ENCODE assay signal across 12 cellular contexts in the genomic region with DNA sequence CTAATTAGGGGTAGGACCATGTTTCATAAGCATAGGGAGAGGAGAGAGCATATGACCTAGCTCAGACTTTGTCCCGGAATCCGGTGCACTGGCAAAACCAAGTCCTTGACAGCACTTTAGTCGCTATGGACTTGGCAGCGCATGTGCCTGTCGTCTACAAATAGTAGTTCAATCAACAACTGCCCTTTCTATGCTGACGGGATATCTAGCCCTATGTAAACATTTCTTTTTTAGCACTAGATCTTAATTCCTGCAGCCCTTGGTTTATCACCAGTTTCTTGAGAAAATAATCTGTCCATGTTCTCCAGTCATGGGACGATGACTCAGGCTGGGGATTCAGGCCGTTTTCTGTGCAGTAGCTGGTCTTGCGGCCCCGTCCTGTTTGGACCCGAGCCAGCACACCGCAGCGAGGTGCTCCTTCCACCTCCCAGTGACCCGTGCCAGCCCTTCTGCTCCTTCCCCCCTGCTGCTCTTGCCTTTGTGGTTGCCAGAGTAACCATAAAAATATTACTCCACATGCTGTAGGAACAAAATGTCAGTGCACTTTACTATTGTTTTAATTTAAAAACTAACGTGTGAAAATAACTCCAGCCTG. TPM values are rescaled to one million over a fixed set of nuclear protein-coding genes. Genes with fewer than 3 reads are reported as not detected.
DNase-seq lines count a peak whose midpoint lies in the region; ATAC-seq, FAIRE-seq and TF ChIP-seq lines count a peak whose summit lies in the region.
"Had no signal": no experiment of that assay in that cellular context is flagged by ENCODE, and none has a peak within 500 bp of the region (broad histone marks: within the 10 kb centered on the region; RNA-seq: fewer than 3 reads in every experiment).

No MANE protein-coding gene starts in this region.

- H3K27me3 ChIP-seq in mammary epithelial cell (ENCODE audit: insufficient read depth, low read length) (no peaks in the 10 kb centered on the region), HepG2 (ENCODE audit: control insufficient read depth in 1 of 2, insufficient read depth in 2 of 2, low read length in 2 of 2) (0 out of 5 replicates have a peak, but pooled peaks cover 0 to 3% of the 10 kb centered on the region in 2 experiments)
- H3K27me3 ChIP-seq: BLaER1 had no signal

- no peak for FAIRE-seq in HepG2 (lab: Jason Lieb, UNC)

- no peak overlapping the region for H3K27ac Mint-ChIP-seq in HFFc6
- H3K27ac Mint-ChIP-seq in effector memory CD8-positive, alpha-beta T cell: no peak overlapping the region
- H3K27ac Mint-ChIP-seq: stimulated activated naive CD8-positive, alpha-beta T cell treated with anti-CD3 and anti-CD28 coated beads, Interleukin-15, Interleukin-2, amounts not matched to agents 100 ng/mL and 50 ng/mL, for 24 hours had no signal

- H3K9me3 Mint-ChIP-seq in HFFc6: peaks cover 56% of the 10 kb centered on the region
- no peaks in the 10 kb centered on the region for H3K9me3 Mint-ChIP-seq in effector memory CD8-positive, alpha-beta T cell
- H3K9me3 Mint-ChIP-seq: stimulated activated naive CD8-positive, alpha-beta T cell treated with anti-CD3 and anti-CD28 coated beads, Interleukin-15, Interleukin-2, amounts not matched to agents 100 ng/mL and 50 ng/mL, for 24 hours had no signal

- H4K20me1 ChIP-seq in mammary epithelial cell (ENCODE audit: insufficient read depth, low read length) (no peaks in the 10 kb centered on the region), HepG2 (ENCODE audit: insufficient read depth, low read length) (no peaks in the 10 kb centered on the region)
- H4K20me1 ChIP-seq: BLaER1 had no signal

- H3K4me1 ChIP-seq in mammary epithelial cell (ENCODE audit: insufficient read depth, low read length): no peaks in the 10 kb centered on the region
- H3K4me1 ChIP-seq in HepG2 (ENCODE audit: insufficient read depth, low read length): peaks cover 8% of the 10 kb centered on the region; the same call in 1 of the 2 replicates
- H3K4me1 ChIP-seq: BLaER1 had no signal

- WGBS in mammary epithelial cell (ENCODE audit: low coverage, missing lambda C conversion rate): 40% methylated on average over 15 of the region's 15 CpGs
- 2% methylated on average over 15 of the region's 15 CpGs for WGBS in HepG2 (ENCODE audit: low lambda C conversion rate)

- dilution Hi-C loops in mammary epithelial cell (cut with HindIII; ENCODE audit: low sequenced_read_pairs): no loop called here

- H3K9ac ChIP-seq in mammary epithelial cell (ENCODE audit: insufficient read depth, low read length): no peak overlapping the region
- no peak overlapping the region for H3K9ac ChIP-seq in HepG2 (ENCODE audit: insufficient read depth, low read depth, low read length)
- H3K9ac ChIP-seq: BLaER1 had no signal

- CTCF ChIA-PET in mammary epithelial cell (lab: Charles Lee; ENCODE audit: low non-redundant PET) (no interaction called here), HepG2 (lab: Yijun Ruan, JAX; ENCODE audit: low intra/inter-chr PET ratio, low total read pairs) (no interaction called here)

- H3K79me2 ChIP-seq in mammary epithelial cell (ENCODE audit: insufficient read depth, low read length) (no peaks in the 10 kb centered on the region), HepG2 (ENCODE audit: insufficient read depth, low read length) (no peaks in the 10 kb centered on the region)

- TF ChIP-seq EP300 in HepG2 (IDR thresholded peaks at IDR 0.05; ENCODE audit: low read depth in 2 of 2, low read length in 2 of 2): no peak
- no peak for TF ChIP-seq EP300 in HepG2 (CRISPR knock-in tag; IDR thresholded peaks at IDR 0.05; ENCODE audit: borderline replicate concordance)

- no peaks in the 10 kb centered on the region for H3K27me3 Mint-ChIP-seq in HFFc6 (ENCODE audit: insufficient read depth)
- H3K27me3 Mint-ChIP-seq in effector memory CD8-positive, alpha-beta T cell: peaks cover 23 to 53% of the 10 kb centered on the region in 2 donors

- H3K36me3 ChIP-seq in mammary epithelial cell (ENCODE audit: insufficient read depth, low read length) (no peaks in the 10 kb centered on the region), HepG2 (replicated peaks in 1 of 2; ENCODE audit: control insufficient read depth in 1 of 2, insufficient read depth in 2 of 2, low read length in 2 of 2) (no peaks in the 10 kb centered on the region)
- H3K36me3 ChIP-seq: BLaER1 had no signal

- no peaks in the 10 kb centered on the region for H3K4me1 Mint-ChIP-seq in HFFc6 (ENCODE audit: low read depth)
- H3K4me1 Mint-ChIP-seq in effector memory CD8-positive, alpha-beta T cell (ENCODE audit: low read depth in 2 of 2): no peaks in the 10 kb centered on the region

- intact Hi-C loops in mammary epithelial cell (cut with micrococcal nuclease): no loop called here
- intact Hi-C loops in HepG2 (cut with micrococcal nuclease; ENCODE audit: unreplicated experiment): no loop called here

- in situ Hi-C loops in mammary epithelial cell (cut with MboI; ENCODE audit: low sequenced_read_pairs in 2 of 2): no loop called here
- in situ Hi-C loops in HepG2 (cut with HindIII; ENCODE audit: extremely low pct_ligation_motif_present, low pct_unique_long_range_greater_than_20kb): no loop called here

- no peak overlapping the region for H3K4me3 Mint-ChIP-seq in HFFc6
- no peak overlapping the region for H3K4me3 Mint-ChIP-seq in effector memory CD8-positive, alpha-beta T cell
- H3K4me3 Mint-ChIP-seq: stimulated activated naive CD8-positive, alpha-beta T cell treated with anti-CD3 and anti-CD28 coated beads, Interleukin-15, Interleukin-2, amounts not matched to agents 100 ng/mL and 50 ng/mL, for 24 hours had no signal

- no peaks in the 10 kb centered on the region for H3K36me3 Mint-ChIP-seq in HFFc6 (ENCODE audit: low read depth)
- no peaks in the 10 kb centered on the region for H3K36me3 Mint-ChIP-seq in effector memory CD8-positive, alpha-beta T cell (ENCODE audit: insufficient read depth)

- TF ChIP-seq CTCF in mammary epithelial cell (conservative IDR thresholded peaks at IDR 0.05 in 1 of 2, IDR thresholded peaks at IDR 0.05 in 1 of 2; ENCODE audit: extremely low read depth in 1 of 2, insufficient read depth in 1 of 2, low read depth in 1 of 2, low read length in 2 of 2) (no peak), HepG2 (CRISPR knock-in tag; IDR thresholded peaks at IDR 0.05) (no peak), HFFc6 (IDR thresholded peaks at IDR 0.05) (no peak)

- ATAC-seq in HepG2 (peak; percentile 80), GM18520 (IDR thresholded peaks at IDR 0.05; ENCODE audit: unreplicated experiment) (no peak)
- ATAC-seq in effector memory CD8-positive, alpha-beta T cell (replicated peaks): no peak
- ATAC-seq: sciatic nerve had no signal

- POLR2A ChIA-PET in HepG2 (lab: Yijun Ruan, JAX): no interaction called here

- H3K4me2 ChIP-seq in mammary epithelial cell (ENCODE audit: insufficient read depth, low read depth, low read length): no peak overlapping the region
- H3K4me2 ChIP-seq in HepG2 (ENCODE audit: low read depth, low read length): peak overlapping the region; percentile 14
- H3K4me2 ChIP-seq: BLaER1 had no signal

- BruUV-seq in mammary epithelial cell (replicated peaks; lab: Mats Ljungman, UMichigan) (no TSS peak), HepG2 (replicated peaks; lab: Mats Ljungman, UMichigan) (no TSS peak)

- H2AFZ ChIP-seq in mammary epithelial cell (ENCODE audit: low read depth, low read length) (no peak overlapping the region), HepG2 (ENCODE audit: low read length) (no peak overlapping the region)

- H3K27ac ChIP-seq in mammary epithelial cell (ENCODE audit: insufficient read depth, low read depth, low read length) (no peak overlapping the region), HepG2 (ENCODE audit: extremely low read length, insufficient read depth, low read length) (no peak overlapping the region)
- H3K27ac ChIP-seq: BLaER1 had no signal

- no peak for TF ChIP-seq POLR2A in HepG2 (IDR thresholded peaks at IDR 0.05; ENCODE audit: insufficient read depth in 1 of 2, low read depth in 2 of 2, low read length in 2 of 2)

- no peaks in the 10 kb centered on the region for H3K9me3 ChIP-seq in mammary epithelial cell (replicated peaks; ENCODE audit: insufficient read depth, low read length)
- H3K9me3 ChIP-seq in HepG2 (ENCODE audit: low read length): no peaks in the 10 kb centered on the region
- H3K9me3 ChIP-seq: BLaER1 had no signal

- no peak for TF ChIP-seq RAD21 in HepG2 (CRISPR knock-in tag; IDR thresholded peaks at IDR 0.05)

- DNase-seq in Ammon's horn (ENCODE audit: low spot score): peak; percentile 7
- peak; percentile 84 for DNase-seq in M059J (ENCODE audit: low read depth)
- peak; percentile 5 for DNase-seq in mammary epithelial cell
- DNase-seq in HepG2 (ENCODE audit: low spot score): peak; percentile 4
- DNase-seq in HFFc6: no peak
- DNase-seq in effector memory CD8-positive, alpha-beta T cell: no peak
- no peak for DNase-seq in globus pallidus (ENCODE audit: low spot score)
- DNase-seq: NCI-H187 treated with DMSO at 0.1 percent for 48 hours had no signal

- H3K4me3 ChIP-seq in mammary epithelial cell (replicated peaks in 1 of 3; ENCODE audit: insufficient read depth in 1 of 3, low read depth in 2 of 3, low read length in 3 of 3) (no peak overlapping the region), HepG2 (replicated peaks in 1 of 3; ENCODE audit: insufficient read depth in 1 of 3, low read depth in 2 of 3, low read length in 3 of 3) (no peak overlapping the region)
- H3K4me3 ChIP-seq: BLaER1 had no signal

RNA-seq across cellular contexts. Expression of a gene that starts 8.6 kb away (rescaled TPM):
- not detected in 2 replicates for total RNA-seq in M059J (2014; rRNA removed; shearing (Covaris generic))
- total RNA-seq in mammary epithelial cell (not detected), HepG2 (2016; rRNA removed; fragmentation: Illumina TruSeq; extraction: Trizol) (not detected in 2 replicates)
- polyA plus RNA-seq in mammary epithelial cell (not detected), HepG2 (2011; rRNA removed) (not detected in 2 replicates)
- polyA minus RNA-seq in mammary epithelial cell: not detected
- not detected in 2 replicates for total RNA-seq in HepG2 (2016; cell fraction: cytosol; rRNA removed; fragmentation: Illumina TruSeq; extraction: Trizol; ENCODE audit: low read depth)
- total RNA-seq in HepG2 (2016; cell fraction: insoluble cytoplasmic fraction; rRNA removed; fragmentation: Illumina TruSeq; extraction: Trizol): not detected in 2 replicates
- total RNA-seq in HepG2 (2016; cell fraction: membrane; rRNA removed; fragmentation: Illumina TruSeq; extraction: Trizol): not detected in 2 replicates
- total RNA-seq in HepG2 (2016; cell fraction: nucleus; rRNA removed; fragmentation: Illumina TruSeq; extraction: Trizol): not detected in 2 replicates
- polyA plus RNA-seq in HepG2 (2011; cell fraction: cytosol; rRNA removed): not detected in 2 replicates
- not detected in 2 replicates for polyA plus RNA-seq in HepG2 (2011; cell fraction: nucleus; rRNA removed)
- polyA plus RNA-seq in HepG2 (2012): not detected in 2 replicates
- not detected in 2 replicates for polyA plus RNA-seq in HepG2 (2016; cell fraction: cytosol; fragmentation: Illumina TruSeq; extraction: Trizol; ENCODE audit: low read depth)
- not detected in 2 replicates for polyA plus RNA-seq in HepG2 (2016; cell fraction: insoluble cytoplasmic fraction; fragmentation: Illumina TruSeq; extraction: Trizol; ENCODE audit: low read depth)
- not detected in 2 replicates for polyA plus RNA-seq in HepG2 (2016; cell fraction: membrane; fragmentation: Illumina TruSeq; extraction: Trizol; ENCODE audit: low read depth)
- polyA plus RNA-seq in HepG2 (2016; cell fraction: nucleus; fragmentation: Illumina TruSeq; extraction: Trizol; ENCODE audit: insufficient read depth, low read depth): not detected in 2 replicates
- polyA minus RNA-seq in HepG2 (2011; rRNA and poly(A)+ RNA removed; ENCODE audit: low replicate concordance): not detected in 2 replicates
- polyA minus RNA-seq in HepG2 (2011; cell fraction: cytosol; rRNA and poly(A)+ RNA removed): not detected in 2 replicates
- not detected in 2 replicates for polyA minus RNA-seq in HepG2 (2011; cell fraction: nucleus; rRNA and poly(A)+ RNA removed)
- not detected for total RNA-seq in HFFc6 (2021; fragmentation: NEBNext Ultra II Directional; extraction: Animal tissue kit (Norgen Biotek cat#: 25700))
- total RNA-seq: sciatic nerve had no signal

RNA-seq across cellular contexts. Expression of a gene that starts 29.1 kb away (rescaled TPM):
- total RNA-seq in M059J (2014; rRNA removed; shearing (Covaris generic)): 0.07 and 0.27 TPM in 2 replicates
- total RNA-seq in mammary epithelial cell (not detected), HepG2 (2016; rRNA removed; fragmentation: Illumina TruSeq; extraction: Trizol) (not detected in 2 replicates)
- polyA plus RNA-seq in mammary epithelial cell (0.23 TPM), HepG2 (2011; rRNA removed) (not detected in 2 replicates)
- 0.10 TPM for polyA minus RNA-seq in mammary epithelial cell
- not detected in 2 replicates for total RNA-seq in HepG2 (2016; cell fraction: cytosol; rRNA removed; fragmentation: Illumina TruSeq; extraction: Trizol; ENCODE audit: low read depth)
- not detected in 2 replicates for total RNA-seq in HepG2 (2016; cell fraction: insoluble cytoplasmic fraction; rRNA removed; fragmentation: Illumina TruSeq; extraction: Trizol)
- not detected in 2 replicates for total RNA-seq in HepG2 (2016; cell fraction: membrane; rRNA removed; fragmentation: Illumina TruSeq; extraction: Trizol)
- not detected in 2 replicates for total RNA-seq in HepG2 (2016; cell fraction: nucleus; rRNA removed; fragmentation: Illumina TruSeq; extraction: Trizol)
- not detected in 2 replicates for polyA plus RNA-seq in HepG2 (2011; cell fraction: cytosol; rRNA removed)
- polyA plus RNA-seq in HepG2 (2011; cell fraction: nucleus; rRNA removed): not detected in 2 replicates
- polyA plus RNA-seq in HepG2 (2012): not detected in 2 replicates
- polyA plus RNA-seq in HepG2 (2016; cell fraction: cytosol; fragmentation: Illumina TruSeq; extraction: Trizol; ENCODE audit: low read depth): not detected in 2 replicates
- polyA plus RNA-seq in HepG2 (2016; cell fraction: insoluble cytoplasmic fraction; fragmentation: Illumina TruSeq; extraction: Trizol; ENCODE audit: low read depth): not detected in 2 replicates
- polyA plus RNA-seq in HepG2 (2016; cell fraction: membrane; fragmentation: Illumina TruSeq; extraction: Trizol; ENCODE audit: low read depth): not detected in 2 replicates
- polyA plus RNA-seq in HepG2 (2016; cell fraction: nucleus; fragmentation: Illumina TruSeq; extraction: Trizol; ENCODE audit: insufficient read depth, low read depth): not detected in 2 replicates
- polyA minus RNA-seq in HepG2 (2011; rRNA and poly(A)+ RNA removed; ENCODE audit: low replicate concordance): 15.8 TPM in 1 of 2 replicates, not detected in the other
- not detected in 2 replicates for polyA minus RNA-seq in HepG2 (2011; cell fraction: cytosol; rRNA and poly(A)+ RNA removed)
- not detected in 2 replicates for polyA minus RNA-seq in HepG2 (2011; cell fraction: nucleus; rRNA and poly(A)+ RNA removed)
- total RNA-seq in HFFc6 (2021; fragmentation: NEBNext Ultra II Directional; extraction: Animal tissue kit (Norgen Biotek cat#: 25700)): under 1 TPM in 2 of 6 experiments, not detected in 4; 0.05 to 0.17 TPM

Comparison
In these comparisons a context has a peak if more than half of its experiments do, and no peak if none do; other contexts are left out.
1. DNase-seq: peak in Ammon's horn (single experiment), M059J (single experiment), mammary epithelial cell (single experiment) and HepG2 (single experiment); none in HFFc6 (single experiment), effector memory CD8-positive, alpha-beta T cell (0 of 3) and globus pallidus (single experiment).